In genomic region chr2:233604826-233605225, GRCh38 we compare ENCODE assay signal across 4 cellular contexts. TPM values are rescaled to one million over a fixed set of nuclear protein-coding genes. Genes with fewer than 3 reads are reported as not detected.
"Had no signal": no experiment of that assay in that cellular context is flagged by ENCODE, and none has a peak within 500 bp of the region (broad histone marks: within the 10 kb centered on the region; RNA-seq: fewer than 3 reads in every experiment).

No MANE protein-coding gene starts in this region.

- DNase-seq: GDM1, GF-D8 had no signal

- ATAC-seq: GM12878 had no signal

- H3K4me3 ChIP-seq: GM12878 had no signal

RNA-seq across cellular contexts. Expression of gene UGT1A8, which starts 12.6 kb away (rescaled TPM):
- total RNA-seq: G401, GM12878 had no signal
- polyA plus RNA-seq: GM12878 had no signal

RNA-seq across cellular contexts. Expression of gene UGT1A10, which starts 31.4 kb away (rescaled TPM):
- total RNA-seq: G401, GM12878 had no signal
- polyA plus RNA-seq: GM12878 had no signal
